In the genomic region with DNA sequence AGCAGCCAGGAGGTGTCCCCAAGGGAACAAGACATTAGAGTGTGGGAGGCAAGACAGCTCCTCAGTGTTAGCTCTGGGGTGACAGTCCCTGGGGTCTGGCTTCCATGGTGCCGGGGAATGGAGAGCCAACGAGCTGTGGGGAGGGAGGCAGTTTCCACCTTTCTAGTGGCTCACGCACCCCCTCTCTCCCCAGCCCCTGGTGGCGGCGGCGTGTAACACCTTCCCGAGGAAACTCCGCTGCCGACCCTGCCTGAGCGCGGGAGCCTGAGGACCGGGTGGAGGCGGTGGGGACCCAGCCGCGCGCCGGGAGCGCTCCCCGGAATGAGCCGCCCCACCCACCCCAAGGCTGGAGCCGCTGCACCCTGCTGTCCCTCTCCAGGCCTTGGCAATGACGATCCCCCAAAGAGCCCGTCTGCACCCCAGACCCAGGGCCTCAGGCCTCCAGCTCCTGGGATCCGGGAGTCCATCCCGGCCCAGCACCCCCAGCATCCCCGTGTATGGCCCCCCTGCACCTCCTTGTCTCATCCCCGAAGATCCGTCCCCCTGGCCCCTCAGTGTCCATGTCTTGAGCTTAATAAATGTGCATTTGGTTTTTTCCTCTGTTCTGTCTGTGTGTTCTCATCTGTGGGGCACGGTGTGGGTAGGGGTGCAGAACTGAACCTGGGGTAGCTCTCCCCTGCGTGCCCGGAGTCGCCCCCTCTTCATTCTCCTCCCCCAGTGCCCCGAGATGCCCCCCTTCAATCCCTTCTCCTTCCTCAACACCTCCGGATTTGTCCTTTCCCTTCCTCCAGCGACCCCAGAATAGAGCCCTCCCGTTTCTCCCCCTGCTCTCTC, we compare ENCODE assay signal across 8 cellular contexts. TPM values are rescaled to one million over a fixed set of nuclear protein-coding genes. Genes with fewer than 3 reads are reported as not detected.
A peak's percentile ranks its signal among the peaks of the same experiment; 100 is the strongest.
DNase-seq lines count a peak whose midpoint lies in the region; TF ChIP-seq lines count a peak whose summit lies in the region.

No MANE protein-coding gene starts in this region.

- no peaks in the 10 kb centered on the region for H3K9me3 ChIP-seq in liver (ENCODE audit: control insufficient read depth in 4 of 4, low read length in 3 of 4)

- in situ Hi-C loops in T47D (cut with HindIII; ENCODE audit: low pct_unique_long_range_greater_than_20kb, low sequenced_read_pairs) (no loop called here), G401 (cut with HindIII; ENCODE audit: low sequenced_read_pairs) (no loop called here)

- H3K4me3 ChIP-seq in liver (ENCODE audit: low read depth in 1 of 3, low read length in 3 of 3) = peak overlapping the region; percentile 35 to 58 (median 49)

- WGBS in liver = 4% methylated on average over 36 of the region's 36 CpGs

- H3K36me3 ChIP-seq in liver (ENCODE audit: control insufficient read depth in 4 of 4, insufficient read depth in 3 of 4, low read depth in 1 of 4, low read length in 3 of 4) = no peaks in the 10 kb centered on the region

- H3K4me1 ChIP-seq in liver (ENCODE audit: control insufficient read depth in 4 of 4, insufficient read depth in 4 of 4, low read length in 3 of 4) = peaks cover 0 to 19% (median 6%) of the 10 kb centered on the region in 4 donors

- H3K27me3 ChIP-seq in liver (ENCODE audit: control insufficient read depth in 4 of 4, insufficient read depth in 4 of 4, low read length in 3 of 4) = peaks cover 0 to 2% (median 0%) of the 10 kb centered on the region in 4 donors

- TF ChIP-seq RAD21 in liver (IDR thresholded peaks at IDR 0.05) = peak in 1 of 2 donors; percentile 56

- peak overlapping the region; percentile 66 to 81 for H3K27ac ChIP-seq in liver (ENCODE audit: low read depth in 1 of 2, low read length in 2 of 2)

- TF ChIP-seq CTCF in liver (IDR thresholded peaks at IDR 0.05; ENCODE audit: low read depth, low read length, missing input control) = peak; percentile 37

- peak; percentile 26 for DNase-seq in COR-L47 (lab: John Stamatoyannopoulos, UW)
- DNase-seq in HPDE6-E6E7 (ENCODE audit: extremely low spot score) = peak; percentile 73
- DNase-seq in UCSD-AML1 (lab: John Stamatoyannopoulos, UW; ENCODE audit: unreplicated experiment) = peak; percentile 69
- peak; percentile 61 to 62 for DNase-seq in T47D (ENCODE audit: low read depth in 1 of 2, low spot score in 1 of 2)
- DNase-seq in stimulated activated CD8-positive, alpha-beta memory T cell treated with anti-CD3 and anti-CD28 coated beads, Interleukin-12 subunit alpha, Interleukin-12 subunit beta, amount 100 ng/mL, for 24 hours (ENCODE audit: extremely low read depth) = peak; percentile 59
- no peak for DNase-seq in cerebellar nuclear complex (lab: John Stamatoyannopoulos, UW)
- no peak for DNase-seq in G401 (ENCODE audit: low spot score)

- H3K9ac ChIP-seq in liver (ENCODE audit: low read depth in 1 of 2, low read length in 2 of 2) = no peak overlapping the region

TF ChIP-seq in liver, 16 proteins besides CTCF, POLR2A, EP300 and RAD21:
- TF ChIP-seq FOXA2 (IDR thresholded peaks at IDR 0.05) (no peak), HNF4G (IDR thresholded peaks at IDR 0.05) (no peak), TAF1 (conservative IDR thresholded peaks at IDR 0.05) (no peak), YY1 (IDR thresholded peaks at IDR 0.05) (no peak)
TF ChIP-seq in liver: peak in this region for 0.

RNA-seq across cellular contexts. Expression of a gene that starts 0.6 kb away (rescaled TPM):
- 1 to 10 TPM; 2.2 to 2.8 TPM for total RNA-seq in liver
- polyA plus RNA-seq in liver = 10 to 100 TPM; 11.8 to 22.0 TPM
- not detected in 2 replicates for total RNA-seq in G401 (2014; rRNA removed; shearing (Covaris generic))

RNA-seq across cellular contexts. Expression of a gene that starts 10.9 kb away (rescaled TPM):
- total RNA-seq in liver = under 1 TPM in 1 of 2 donors, not detected in 1; 0.08 TPM
- under 1 TPM in 1 of 2 donors, not detected in 1; 0.09 TPM for polyA plus RNA-seq in liver
- total RNA-seq in G401 (2014; rRNA removed; shearing (Covaris generic)) = not detected in 2 replicates

RNA-seq across cellular contexts. Expression of a gene that starts 15.3 kb away (rescaled TPM):
- 10 to 100 TPM; 18.7 to 20.3 TPM for total RNA-seq in liver
- polyA plus RNA-seq in liver = 100 to 1,000 TPM; 123 to 146 TPM
- not detected in 2 replicates for total RNA-seq in G401 (2014; rRNA removed; shearing (Covaris generic))

RNA-seq across cellular contexts. Expression of a gene that starts 19.1 kb away (rescaled TPM):
- total RNA-seq in liver = 1 to 10 TPM; 1.1 to 1.2 TPM
- polyA plus RNA-seq in liver = 1 to 10 TPM in 1 of 2 donors, under 1 TPM in 1; 0.18 to 1.5 TPM
- total RNA-seq in G401 (2014; rRNA removed; shearing (Covaris generic)) = 0.06 and 0.07 TPM in 2 replicates

RNA-seq across cellular contexts. Expression of a gene that starts 38.3 kb away (rescaled TPM):
- total RNA-seq in liver = not detected
- polyA plus RNA-seq in liver = under 1 TPM; 0.32 to 0.45 TPM
- total RNA-seq in G401 (2014; rRNA removed; shearing (Covaris generic)) = not detected in 2 replicates

Comparison
In these comparisons a context has a peak if more than half of its experiments do, and no peak if none do; other contexts are left out.
1. DNase-seq: peak in COR-L47 (single experiment), HPDE6-E6E7 (single experiment), UCSD-AML1 (single experiment), T47D (2 of 2) and stimulated activated CD8-positive, alpha-beta memory T cell treated with anti-CD3 and anti-CD28 coated beads, Interleukin-12 subunit alpha, Interleukin-12 subunit beta, amount 100 ng/mL, for 24 hours (single experiment); none in cerebellar nuclear complex (0 of 2) and G401 (single experiment).
2. RNA of a gene that starts 15.3 kb away (total RNA-seq): 18.7 to 20.3 TPM in liver; not detected in G401; every median in the first group is over 10 times any median in the second.